ENCODE assay signal across 8 cellular contexts in genomic region chr19:3852614-3853254, GRCh38. TPM values are rescaled to one million over a fixed set of nuclear protein-coding genes. Genes with fewer than 3 reads are reported as not detected.
DNase-seq lines count a peak whose midpoint lies in the region; ATAC-seq lines count a peak whose summit lies in the region.

No MANE protein-coding gene starts in this region.

- H3K79me1 ChIP-seq in mesenchymal stem cell (replicated peaks; ENCODE audit: low read length, poor library complexity, severe bottlenecking) = no peaks in the 10 kb centered on the region

- no peak overlapping the region for H3K9ac ChIP-seq in mesenchymal stem cell (ENCODE audit: low read length)

- no peak overlapping the region for H2BK15ac ChIP-seq in mesenchymal stem cell (ENCODE audit: low read depth, poor library complexity, severe bottlenecking)

- no peak overlapping the region for H4K91ac ChIP-seq in mesenchymal stem cell (ENCODE audit: low read length)

- H3K18ac ChIP-seq in mesenchymal stem cell (ENCODE audit: low read depth in 1 of 2, low read length in 2 of 2) = no peak overlapping the region

- H3K4me1 Mint-ChIP-seq in activated naive CD4-positive, alpha-beta T cell treated with anti-CD3 and anti-CD28 coated beads, Interleukin-2, amount 10 ng/mL, durations not matched to agents 7 days and 5 days = no peaks in the 10 kb centered on the region

- no peaks in the 10 kb centered on the region for H3K27me3 ChIP-seq in right cardiac atrium (ENCODE audit: control insufficient read depth, insufficient read depth)
- peaks cover 7 to 27% of the 10 kb centered on the region in 2 experiments for H3K27me3 ChIP-seq in mesenchymal stem cell (ENCODE audit: control insufficient read depth in 1 of 2, insufficient read depth in 1 of 2, low read length in 2 of 2)

- no peak overlapping the region for H3K27ac ChIP-seq in right cardiac atrium (ENCODE audit: low read length)
- H3K27ac ChIP-seq in mesenchymal stem cell (ENCODE audit: low read length, poor library complexity, severe bottlenecking) = no peak overlapping the region

- no peak overlapping the region for H2AFZ ChIP-seq in mesenchymal stem cell (ENCODE audit: low read depth, low read length)

- no peak overlapping the region for H3K4me3 ChIP-seq in right cardiac atrium (ENCODE audit: low read length)
- no peak overlapping the region for H3K4me3 ChIP-seq in mesenchymal stem cell (ENCODE audit: insufficient read depth in 1 of 2, low read depth in 1 of 2, low read length in 2 of 2)

- H3K36me3 ChIP-seq in mesenchymal stem cell (ENCODE audit: control insufficient read depth in 1 of 2, insufficient read depth in 2 of 2, low read depth in 1 of 2, low read length in 2 of 2) = no peaks in the 10 kb centered on the region

- H3K4me1 ChIP-seq in right cardiac atrium (ENCODE audit: control insufficient read depth, insufficient read depth, low read length) (no peaks in the 10 kb centered on the region), mesenchymal stem cell (ENCODE audit: control insufficient read depth, insufficient read depth, low read depth, low read length) (peaks cover 12% of the 10 kb centered on the region)

- H3K4ac ChIP-seq in mesenchymal stem cell (ENCODE audit: low read depth in 1 of 2, low read length in 2 of 2) = no peak overlapping the region

- H3K4me2 ChIP-seq in mesenchymal stem cell (ENCODE audit: low read length, poor library complexity, severe bottlenecking) = no peak overlapping the region

- H2BK5ac ChIP-seq in mesenchymal stem cell (ENCODE audit: low read depth, low read length, poor library complexity, severe bottlenecking) = no peak overlapping the region

- peak; percentile 52 for ATAC-seq in Right ventricle myocardium superior (ENCODE audit: poor library complexity)
- no peak for ATAC-seq in right cardiac atrium
- ATAC-seq in HG02970 (IDR thresholded peaks at IDR 0.05; ENCODE audit: low FRiP score, unreplicated experiment) = no peak
- ATAC-seq in HG03025 (IDR thresholded peaks at IDR 0.05; ENCODE audit: low FRiP score, unreplicated experiment) = no peak
- no peak for ATAC-seq in GM21737 (IDR thresholded peaks at IDR 0.05; ENCODE audit: unreplicated experiment)

- WGBS in right cardiac atrium = 76% methylated on average over 4 of the region's 4 CpGs
- 57% methylated on average over 4 of the region's 4 CpGs for WGBS in mesenchymal stem cell

- peaks cover 14% of the 10 kb centered on the region for H3K9me3 Mint-ChIP-seq in activated naive CD4-positive, alpha-beta T cell treated with anti-CD3 and anti-CD28 coated beads, Interleukin-2, amount 10 ng/mL, durations not matched to agents 7 days and 5 days

- no peak overlapping the region for H2BK120ac ChIP-seq in mesenchymal stem cell (ENCODE audit: low read depth, low read length)

- H3K27me3 Mint-ChIP-seq in activated naive CD4-positive, alpha-beta T cell treated with anti-CD3 and anti-CD28 coated beads, Interleukin-2, amount 10 ng/mL, durations not matched to agents 7 days and 5 days = peaks cover 4% of the 10 kb centered on the region

- H3K27ac Mint-ChIP-seq in activated naive CD4-positive, alpha-beta T cell treated with anti-CD3 and anti-CD28 coated beads, Interleukin-2, amount 10 ng/mL, durations not matched to agents 7 days and 5 days = no peak overlapping the region

- intact Hi-C loops in Right ventricle myocardium superior (cut with DNase I) (no loop called here), right cardiac atrium (cut with DNase I) (no loop called here)

- H3K14ac ChIP-seq in mesenchymal stem cell (ENCODE audit: low read length in 2 of 2) = no peak overlapping the region

- H4K8ac ChIP-seq in mesenchymal stem cell (ENCODE audit: low read length) = no peak overlapping the region

- no peak overlapping the region for H3K23ac ChIP-seq in mesenchymal stem cell (ENCODE audit: low read length in 2 of 2)

- H3K4me3 Mint-ChIP-seq in activated naive CD4-positive, alpha-beta T cell treated with anti-CD3 and anti-CD28 coated beads, Interleukin-2, amount 10 ng/mL, durations not matched to agents 7 days and 5 days = no peak overlapping the region

- H3K36me3 Mint-ChIP-seq in activated naive CD4-positive, alpha-beta T cell treated with anti-CD3 and anti-CD28 coated beads, Interleukin-2, amount 10 ng/mL, durations not matched to agents 7 days and 5 days = no peaks in the 10 kb centered on the region

- H2AK5ac ChIP-seq in mesenchymal stem cell (ENCODE audit: low read length, severe bottlenecking) = no peak overlapping the region

- no peak overlapping the region for H2BK12ac ChIP-seq in mesenchymal stem cell (ENCODE audit: low read length in 2 of 2)

- H3K9me3 ChIP-seq in right cardiac atrium (ENCODE audit: control insufficient read depth, low read length) = peaks cover 5% of the 10 kb centered on the region
- peaks cover 14% of the 10 kb centered on the region for H3K9me3 ChIP-seq in mesenchymal stem cell (ENCODE audit: control insufficient read depth, low read length)

- DNase-seq in Right ventricle myocardium superior (no peak), right cardiac atrium (no peak), NCI-H460 (ENCODE audit: extremely low read depth, low read depth) (peak; percentile 56), mesenchymal stem cell (peak; percentile 31)
- peak; percentile 30 for DNase-seq in activated naive CD4-positive, alpha-beta T cell treated with anti-CD3 and anti-CD28 coated beads, Interleukin-2, amount 10 ng/mL, durations not matched to agents 7 days and 5 days

- CTCF ChIA-PET in activated naive CD4-positive, alpha-beta T cell treated with anti-CD3 and anti-CD28 coated beads, Interleukin-2, amount 10 ng/mL, durations not matched to agents 7 days and 5 days (lab: Charles Lee) = no interaction called here

RNA-seq across cellular contexts. Expression of gene ZFR2, which starts 16.1 kb away (rescaled TPM):
- not detected for total RNA-seq in Right ventricle myocardium superior
- total RNA-seq in right cardiac atrium = under 1 TPM; 0.36 to 0.85 (median 0.65) TPM
- polyA plus RNA-seq in right cardiac atrium = 0.86 TPM
- not detected in 2 replicates for total RNA-seq in NCI-H460 (2014; rRNA removed; shearing (Covaris generic))
- not detected in 2 replicates for polyA plus RNA-seq in NCI-H460 (2014; cell fraction: nucleus; rRNA removed)
- polyA plus RNA-seq in mesenchymal stem cell (2013, experiment 1 of 2) = not detected
- not detected for polyA plus RNA-seq in mesenchymal stem cell (2013, experiment 2 of 2)

RNA-seq across cellular contexts. Expression of gene ATCAY, which starts 27.8 kb away (rescaled TPM):
- not detected for total RNA-seq in Right ventricle myocardium superior
- not detected for total RNA-seq in right cardiac atrium
- polyA plus RNA-seq in right cardiac atrium = 0.05 TPM
- total RNA-seq in NCI-H460 (2014; rRNA removed; shearing (Covaris generic)) = not detected in 2 replicates
- not detected in 2 replicates for polyA plus RNA-seq in NCI-H460 (2014; cell fraction: nucleus; rRNA removed)
- polyA plus RNA-seq in mesenchymal stem cell (2013, experiment 1 of 2) = under 0.01 TPM
- not detected for polyA plus RNA-seq in mesenchymal stem cell (2013, experiment 2 of 2)

Comparison
In these comparisons a context has a peak if more than half of its experiments do, and no peak if none do; other contexts are left out.
1. DNase-seq: peak in NCI-H460 (single experiment), activated naive CD4-positive, alpha-beta T cell treated with anti-CD3 and anti-CD28 coated beads, Interleukin-2, amount 10 ng/mL, durations not matched to agents 7 days and 5 days (single experiment) and mesenchymal stem cell (single experiment); none in Right ventricle myocardium superior (single experiment) and right cardiac atrium (0 of 3).